14 cellular contexts compared by ENCODE assay signal in the genomic region with DNA sequence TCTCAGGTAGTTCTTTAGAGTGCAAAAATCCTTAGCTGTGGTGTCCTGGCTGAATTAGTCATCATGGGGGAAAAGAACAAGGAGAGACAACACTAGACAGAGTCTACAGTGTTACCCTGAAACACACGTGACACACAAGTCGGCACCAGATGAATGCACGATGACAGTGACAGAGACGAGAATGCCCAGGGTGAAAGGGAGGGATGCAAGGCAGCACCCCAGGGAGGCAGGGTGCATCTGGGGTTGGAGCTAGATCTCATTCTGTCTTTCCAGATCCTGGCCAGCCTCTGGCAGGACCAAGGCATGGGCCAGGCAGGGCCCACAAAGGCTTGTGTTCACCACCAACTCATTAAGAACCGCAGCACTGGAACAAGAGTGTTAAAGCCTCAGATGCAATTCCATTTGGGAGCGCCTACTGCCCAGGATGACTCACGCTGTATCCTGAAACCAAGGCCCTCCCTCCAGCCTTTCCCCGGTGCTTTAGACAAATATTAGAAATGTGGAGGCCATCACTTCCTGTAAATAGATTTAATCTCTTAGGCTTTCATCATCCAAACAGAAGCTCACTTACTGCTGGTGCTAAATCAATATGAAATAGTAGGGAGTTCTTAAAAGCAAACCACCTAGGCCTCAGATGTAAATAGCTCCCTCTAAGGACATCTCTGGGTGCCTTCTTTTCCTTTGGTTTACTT. TPM values are rescaled to one million over a fixed set of nuclear protein-coding genes. Genes with fewer than 3 reads are reported as not detected.
DNase-seq lines count a peak whose midpoint lies in the region; ATAC-seq and TF ChIP-seq lines count a peak whose summit lies in the region.
"Had no signal": no experiment of that assay in that cellular context is flagged by ENCODE, and none has a peak within 500 bp of the region (broad histone marks: within the 10 kb centered on the region; RNA-seq: fewer than 3 reads in every experiment).

No MANE protein-coding gene starts in this region.

- H3K9me3 ChIP-seq in PC-3 (ENCODE audit: low read length) (no peaks in the 10 kb centered on the region), prostate gland (no peaks in the 10 kb centered on the region), spleen (peaks cover 0 to 31% (median 11%) of the 10 kb centered on the region in 8 donors)
- H3K9me3 ChIP-seq: right lobe of liver had no signal

- no peaks in the 10 kb centered on the region for H3K36me3 ChIP-seq in PC-3 (ENCODE audit: low read depth, low read length)
- H3K36me3 ChIP-seq in prostate gland, result no peaks in the 10 kb centered on the region
- no peaks in the 10 kb centered on the region for H3K36me3 ChIP-seq in spleen
- H3K36me3 ChIP-seq in GM23338 (ENCODE audit: insufficient read depth), result no peaks in the 10 kb centered on the region
- H3K36me3 ChIP-seq: right lobe of liver had no signal

- H3F3A ChIP-seq in PC-3 (ENCODE audit: low read length, unreplicated experiment), result no peaks in the 10 kb centered on the region
- H3F3A ChIP-seq in GM23338 (replicated peaks; ENCODE audit: low read depth), result no peaks in the 10 kb centered on the region

- TF ChIP-seq POLR2A in prostate gland (IDR thresholded peaks at IDR 0.05), result no peak
- TF ChIP-seq POLR2A in spleen (IDR thresholded peaks at IDR 0.05), result no peak

- no peaks in the 10 kb centered on the region for H3K9me2 ChIP-seq in PC-3 (replicated peaks; ENCODE audit: low read length)
- no peaks in the 10 kb centered on the region for H3K9me2 ChIP-seq in GM23338 (ENCODE audit: insufficient read depth)

- H3K27me3 ChIP-seq in PC-3 (ENCODE audit: low read length) (peaks cover 6% of the 10 kb centered on the region), prostate gland (replicated peaks; ENCODE audit: insufficient read depth) (no peaks in the 10 kb centered on the region), spleen (replicated peaks in 1 of 7) (no peaks in the 10 kb centered on the region), GM23338 (ENCODE audit: insufficient read depth) (no peaks in the 10 kb centered on the region)
- H3K27me3 ChIP-seq: right lobe of liver had no signal

- peaks cover 25% of the 10 kb centered on the region for H3K9me3 Mint-ChIP-seq in GM23338

- H3K4me2 ChIP-seq in PC-3 (ENCODE audit: low read length) (no peak overlapping the region), GM23338 (no peak overlapping the region)

- no peak overlapping the region for H2AFZ ChIP-seq in PC-3 (ENCODE audit: low read length)
- no peak overlapping the region for H2AFZ ChIP-seq in GM23338

- no peak overlapping the region for H3K9ac ChIP-seq in PC-3 (ENCODE audit: low read length)

- intact Hi-C loops in PC-3 (cut with micrococcal nuclease), result no loop called here
- intact Hi-C loops in prostate gland (cut with DNase I), result no loop called here
- intact Hi-C loops in spleen (cut with DNase I; ENCODE audit: low total_unique reads), result no loop called here

- WGBS in prostate gland, result 70% methylated on average over 8 of the region's 8 CpGs
- 75 to 87% (median 84%) methylated on average over 8 of the region's 8 CpGs for WGBS in spleen, 5 donors

- H3K27ac Mint-ChIP-seq in GM23338, result no peak overlapping the region
- H3K27ac Mint-ChIP-seq: HFFc6; stimulated activated naive CD8-positive, alpha-beta T cell treated with anti-CD3 and anti-CD28 coated beads, Interleukin-15, Interleukin-2, amounts not matched to agents 100 ng/mL and 50 ng/mL, for 24 hours had no signal

- BruUV-seq in PC-3 (replicated peaks; lab: Mats Ljungman, UMichigan), result no TSS peak

- CTCF ChIA-PET in PC-3 (lab: Charles Lee), result no interaction called here

- POLR2A ChIA-PET in PC-3 (lab: Charles Lee; ENCODE audit: unreplicated experiment), result no interaction called here

- H3K27ac ChIP-seq in PC-3 (ENCODE audit: low read length) (no peak overlapping the region), prostate gland (no peak overlapping the region), spleen (no peak overlapping the region), GM23338 (ENCODE audit: low read depth) (no peak overlapping the region)
- H3K27ac ChIP-seq: right lobe of liver had no signal

- H3K79me2 ChIP-seq in PC-3 (ENCODE audit: low read length), result no peaks in the 10 kb centered on the region
- no peaks in the 10 kb centered on the region for H3K79me2 ChIP-seq in GM23338 (replicated peaks; ENCODE audit: insufficient read depth)

- H3K4me1 Mint-ChIP-seq in GM23338, result no peaks in the 10 kb centered on the region; the same call in 1 of the 3 replicates

- H3K4me1 ChIP-seq in PC-3 (ENCODE audit: insufficient read depth, low read length) (0 out of 2 replicates have a peak, but pooled peaks cover 4% of the 10 kb centered on the region), prostate gland (replicated peaks) (no peaks in the 10 kb centered on the region), spleen (no peaks in the 10 kb centered on the region), GM23338 (ENCODE audit: insufficient read depth) (no peaks in the 10 kb centered on the region)
- H3K4me1 ChIP-seq: right lobe of liver had no signal

- H3K4me3 ChIP-seq in PC-3 (ENCODE audit: low read length) (no peak overlapping the region), prostate gland (no peak overlapping the region), spleen (no peak overlapping the region), GM23338 (no peak overlapping the region)
- H3K4me3 ChIP-seq: right lobe of liver had no signal

- H3K4me3 Mint-ChIP-seq in GM23338, result no peak overlapping the region
- H3K4me3 Mint-ChIP-seq: HFFc6; stimulated activated naive CD8-positive, alpha-beta T cell treated with anti-CD3 and anti-CD28 coated beads, Interleukin-15, Interleukin-2, amounts not matched to agents 100 ng/mL and 50 ng/mL, for 24 hours had no signal

- DNase-seq in H4 (ENCODE audit: low spot score), result peak; percentile 90
- peak; percentile 56 for DNase-seq in PC-3
- peak; percentile 40 for DNase-seq in prostate gland (ENCODE audit: low spot score)
- no peak for DNase-seq in spleen
- no peak for DNase-seq in GM20000 (ENCODE audit: low spot score)
- DNase-seq in GM23338 (ENCODE audit: low spot score), result no peak
- DNase-seq: activated naive CD4-positive, alpha-beta T cell; anterior cingulate cortex; HFFc6; Karpas-422; occipital lobe; right lobe of liver had no signal

- H3K27me3 Mint-ChIP-seq in GM23338 (ENCODE audit: insufficient read depth, low read depth, poor library complexity), result peaks cover 12% of the 10 kb centered on the region
- H3K27me3 Mint-ChIP-seq: stimulated activated naive CD8-positive, alpha-beta T cell treated with anti-CD3 and anti-CD28 coated beads, Interleukin-15, Interleukin-2, amounts not matched to agents 100 ng/mL and 50 ng/mL, for 24 hours had no signal

- no peak for TF ChIP-seq CTCF in PC-3 (conservative IDR thresholded peaks at IDR 0.05; ENCODE audit: low read depth, low read length)
- TF ChIP-seq CTCF in prostate gland (IDR thresholded peaks at IDR 0.05), result no peak
- TF ChIP-seq CTCF in spleen (IDR thresholded peaks at IDR 0.05 in 8 of 11, conservative IDR thresholded peaks at IDR 0.05 in 3 of 11), result no peak
- TF ChIP-seq CTCF in GM20000 (IDR thresholded peaks at IDR 0.05; ENCODE audit: extremely low read depth, missing control alignments), result no peak
- no peak for TF ChIP-seq CTCF in GM23338 (conservative IDR thresholded peaks at IDR 0.05; ENCODE audit: low read depth in 2 of 2)

- peak; percentile 53 for ATAC-seq in PC-3
- ATAC-seq in esophagus mucosa, result peak; percentile 22
- ATAC-seq in GM23338, result no peak

- H4K20me1 ChIP-seq in PC-3 (ENCODE audit: low read length) (no peaks in the 10 kb centered on the region), GM23338 (replicated peaks; ENCODE audit: insufficient read depth) (no peaks in the 10 kb centered on the region)

- no peaks in the 10 kb centered on the region; the same call in 2 of the 3 replicates for H3K36me3 Mint-ChIP-seq in GM23338 (ENCODE audit: low read depth)

RNA-seq across cellular contexts. Expression of a gene that starts 56.1 kb away (rescaled TPM):
- 0.10 TPM in 1 of 2 replicates, not detected in the other for total RNA-seq in H4 (2014; rRNA removed; shearing (Covaris generic))
- 10.4 and 13.2 TPM in 2 replicates for total RNA-seq in PC-3 (2014; rRNA removed)
- total RNA-seq in esophagus mucosa, result 3.1 TPM
- total RNA-seq in prostate gland, result 10 to 100 TPM; 10.2 to 20.6 TPM
- total RNA-seq in spleen, result under 1 TPM in 2 of 7 donors, not detected in 5; 0.13 to 0.26 TPM
- polyA plus RNA-seq in spleen, result under 1 TPM in 1 of 3 donors, not detected in 2; 0.03 TPM
- total RNA-seq in GM23338 (2014; rRNA removed; shearing (Covaris generic)), result 15.8 and 25.3 TPM in 2 replicates
- polyA plus RNA-seq in GM23338 (2016; fragmentation: Nextera tagmentation; extraction: Ambion mirVana), result 13.6 and 14.5 TPM in 2 replicates
- total RNA-seq: occipital lobe, right lobe of liver had no signal

Comparison
In these comparisons a context has a peak if more than half of its experiments do, and no peak if none do; other contexts are left out.
1. DNase-seq: peak in H4 (single experiment), PC-3 (single experiment) and prostate gland (single experiment); none in spleen (single experiment), GM20000 (single experiment) and GM23338 (single experiment).